Comparison of ENCODE assay signal across 10 cellular contexts in the genomic region with DNA sequence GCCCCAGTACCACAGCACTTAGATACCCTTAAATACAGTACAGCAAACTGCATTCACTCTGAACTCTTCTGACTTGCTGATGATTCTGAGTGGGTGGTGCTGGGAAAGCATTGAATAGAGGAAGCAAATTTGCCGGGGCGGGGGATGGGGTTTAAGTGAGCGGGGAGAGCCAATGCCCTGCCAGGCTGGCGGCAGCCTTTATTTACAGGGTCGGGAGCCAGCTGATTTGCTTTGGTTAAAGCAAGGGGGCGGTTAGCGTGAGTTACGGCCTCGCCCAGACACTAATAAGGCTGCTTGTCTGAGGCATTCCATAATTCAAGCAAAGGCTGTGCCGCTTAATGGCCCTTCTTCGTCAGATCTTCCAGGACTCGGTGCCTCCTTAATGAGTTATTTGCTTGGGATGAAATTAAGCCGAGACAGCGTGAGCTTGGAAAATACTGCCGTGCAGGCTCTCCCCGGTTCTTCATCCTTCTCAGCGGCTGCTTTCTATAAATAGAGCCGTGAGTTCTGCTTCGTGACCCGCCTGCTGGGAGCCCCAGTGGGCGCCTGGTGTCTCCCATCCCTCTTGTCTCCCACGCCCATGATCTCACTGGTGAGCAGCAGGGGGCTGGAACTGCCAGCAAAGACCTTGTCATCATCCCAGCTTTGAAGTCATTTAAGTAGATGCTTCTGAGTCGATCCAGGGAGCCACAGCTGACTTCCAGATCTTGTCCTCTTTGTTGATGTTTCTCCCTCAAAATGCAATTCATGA. TPM values are rescaled to one million over a fixed set of nuclear protein-coding genes. Genes with fewer than 3 reads are reported as not detected.
A peak's percentile ranks its signal among the peaks of the same experiment; 100 is the strongest.
DNase-seq lines count a peak whose midpoint lies in the region; ATAC-seq and TF ChIP-seq lines count a peak whose summit lies in the region.
"Had no signal": no experiment of that assay in that cellular context is flagged by ENCODE, and none has a peak within 500 bp of the region (broad histone marks: within the 10 kb centered on the region; RNA-seq: fewer than 3 reads in every experiment).

No MANE protein-coding gene starts in this region.

- TF ChIP-seq CTCF in esophagus squamous epithelium (IDR thresholded peaks at IDR 0.05), result no peak
- no peak for TF ChIP-seq CTCF in natural killer cell (IDR thresholded peaks at IDR 0.05)

- H3K27ac ChIP-seq in esophagus squamous epithelium (peak overlapping the region in 3 of 4 donors; percentile 57 to 78 (median 67)), aorta (ENCODE audit: low read depth in 1 of 2, low read length in 2 of 2) (no peak overlapping the region)

- H3K27me3 ChIP-seq in esophagus squamous epithelium, result peaks cover 0 to 60% (median 0%) of the 10 kb centered on the region in 4 donors
- no peaks in the 10 kb centered on the region for H3K27me3 ChIP-seq in aorta (ENCODE audit: control insufficient read depth in 1 of 2, insufficient read depth in 2 of 2, low read length in 1 of 2)

- intact Hi-C loops in esophagus squamous epithelium (cut with DNase I), result no loop called here
- intact Hi-C loops in natural killer cell (cut with micrococcal nuclease), result no loop called here
- intact Hi-C loops in aorta (cut with DNase I), result no loop called here

- H3K9me3 ChIP-seq in esophagus squamous epithelium (no peaks in the 10 kb centered on the region), aorta (ENCODE audit: control insufficient read depth, low read length) (no peaks in the 10 kb centered on the region)

- H3K4me1 Mint-ChIP-seq in natural killer cell, result peaks cover 13 to 17% of the 10 kb centered on the region in 2 donors

- H3K9me3 Mint-ChIP-seq in natural killer cell, result no peaks in the 10 kb centered on the region

- H3K4me1 ChIP-seq in esophagus squamous epithelium (peaks cover 11 to 20% (median 14%) of the 10 kb centered on the region in 3 donors), aorta (ENCODE audit: control insufficient read depth in 1 of 2, insufficient read depth in 2 of 2, low read length in 2 of 2) (peaks cover 0 to 5% of the 10 kb centered on the region in 2 donors)

- H3K27ac Mint-ChIP-seq in natural killer cell, result peak overlapping the region in 1 of 2 donors; percentile 83

- peak overlapping the region in 3 of 4 donors; percentile 21 to 56 (median 27) for H3K4me3 ChIP-seq in esophagus squamous epithelium
- peak overlapping the region in 1 of 2 donors; percentile 23 for H3K4me3 ChIP-seq in aorta (ENCODE audit: low read length in 2 of 2)

- no peak for TF ChIP-seq POLR2A in esophagus squamous epithelium (IDR thresholded peaks at IDR 0.05)

- H3K36me3 ChIP-seq in esophagus squamous epithelium, result no peaks in the 10 kb centered on the region
- H3K36me3 ChIP-seq in aorta (ENCODE audit: control insufficient read depth in 1 of 2, insufficient read depth in 2 of 2, low read length in 1 of 2), result no peaks in the 10 kb centered on the region

- DNase-seq in NCI-H2081 (lab: John Stamatoyannopoulos, UW) (peak; percentile 45 to 67), NCI-H2081 treated with DMSO at 0.1 percent for 48 hours (lab: John Stamatoyannopoulos, UW) (no peak), NOMO-1 (lab: John Stamatoyannopoulos, UW; ENCODE audit: unreplicated experiment in 2 of 2) (peak; percentile 66 to 84), esophagus squamous epithelium (lab: John Stamatoyannopoulos, UW) (no peak), natural killer cell (no peak), aorta (peak; percentile 85 to 87), RPMI8226 (no peak)

- no peaks in the 10 kb centered on the region for H3K27me3 Mint-ChIP-seq in natural killer cell (ENCODE audit: low read depth in 2 of 2)

- ATAC-seq in natural killer cell (peak in 2 of 3 donors; percentile 59 to 70), aorta (ENCODE audit: low FRiP score) (peak; percentile 60), GM18858 (IDR thresholded peaks at IDR 0.05; ENCODE audit: unreplicated experiment) (no peak)

- peak overlapping the region; percentile 72 for H3K4me3 Mint-ChIP-seq in natural killer cell

- no peaks in the 10 kb centered on the region for H3K36me3 Mint-ChIP-seq in natural killer cell

- 21 to 32% methylated on average over 16 to 20 of the region's 23 CpGs for WGBS in esophagus squamous epithelium, 2 donors
- WGBS in aorta, 2 donors, result 2 to 3% methylated on average over 23 of the region's 23 CpGs

RNA-seq across cellular contexts. Expression of gene SPSB4, which starts 25.8 kb away (rescaled TPM):
- total RNA-seq in esophagus squamous epithelium (not detected), natural killer cell (not detected), aorta (1 to 10 TPM; 1.0 to 2.0 TPM)
- under 1 TPM in 1 of 2 donors, not detected in 1; 0.13 TPM for polyA plus RNA-seq in aorta
- total RNA-seq: pulmonary artery endothelial cell, RPMI7951 had no signal

Comparison
In these comparisons a context has a peak if more than half of its experiments do, and no peak if none do; other contexts are left out.
1. DNase-seq: peak in NCI-H2081 (2 of 2), NOMO-1 (2 of 2) and aorta (2 of 2); none in NCI-H2081 treated with DMSO at 0.1 percent for 48 hours (single experiment), esophagus squamous epithelium (single experiment), natural killer cell (single experiment) and RPMI8226 (single experiment).
2. H3K27ac ChIP-seq: peak in esophagus squamous epithelium (3 of 4); none in aorta (0 of 2).